21 cellular contexts compared by ENCODE assay signal in the genomic region with DNA sequence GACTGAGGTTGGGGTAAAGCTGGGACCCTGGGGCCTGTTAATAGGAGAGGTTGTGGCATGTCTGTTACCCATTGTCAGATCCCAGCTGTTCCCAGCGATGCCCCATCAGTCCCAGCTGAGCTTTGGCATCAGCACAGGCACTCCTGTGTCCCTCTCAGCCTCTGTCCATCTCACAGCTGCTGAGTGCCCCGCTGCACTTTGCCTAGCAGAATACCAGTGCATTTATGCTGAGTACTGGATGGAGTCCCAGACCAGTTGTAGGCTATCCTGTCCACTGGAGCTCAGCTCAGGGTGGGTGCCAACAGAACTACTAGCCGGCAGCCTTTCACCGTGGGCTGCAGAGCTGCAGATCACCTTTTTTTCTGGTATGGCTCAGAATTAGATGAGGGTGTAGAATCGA. TPM values are rescaled to one million over a fixed set of nuclear protein-coding genes. Genes with fewer than 3 reads are reported as not detected.
"Had no signal": no experiment of that assay in that cellular context is flagged by ENCODE, and none has a peak within 500 bp of the region (broad histone marks: within the 10 kb centered on the region; RNA-seq: fewer than 3 reads in every experiment).

No MANE protein-coding gene starts in this region.

- H3K4me3 Mint-ChIP-seq: activated B cell treated with CpG ODN at 0.5 μM for 24 hours; activated CD4-positive, alpha-beta T cell treated with anti-CD3 and anti-CD28 coated beads, Interleukin-2, amount 10 ng/mL, durations not matched to agents 7 days and 5 days; neural progenitor cell; stimulated activated naive B cell treated with anti-CD40 and anti-IgM and Interleukin-4, amounts not matched to agents 10 μg/mL and 1 μg/mL and 100 μg/mL, for 72 hours had no signal

- FAIRE-seq: keratinocyte, TTC549 had no signal

- H3K27ac ChIP-seq: brain microvascular endothelial cell, left lung, neural progenitor cell, right lobe of liver had no signal

- H3K27ac Mint-ChIP-seq: activated B cell treated with CpG ODN at 0.5 μM for 24 hours; activated CD4-positive, alpha-beta T cell treated with anti-CD3 and anti-CD28 coated beads, Interleukin-2, amount 10 ng/mL, durations not matched to agents 7 days and 5 days; activated naive CD4-positive, alpha-beta T cell treated with anti-CD3 and anti-CD28 coated beads, Interleukin-2, amount 50 U/mL, for 72 hours; activated T-helper 2 cell treated with anti-CD3 and anti-CD28 coated beads, Interferon-gamma antibody, Interleukin-2, Interleukin-4, amounts not matched to agents 10 μg/mL and 5 μg/mL and 100 μg/mL, durations not matched to agents 14 hours and 24 hours and 36 hours; neural progenitor cell; progenitor cell of endocrine pancreas; stimulated activated naive B cell treated with anti-CD40 and anti-IgM and Interleukin-4, amounts not matched to agents 10 μg/mL and 1 μg/mL and 100 μg/mL, for 72 hours; T-helper 17 cell had no signal

- H3K36me3 Mint-ChIP-seq: activated naive CD4-positive, alpha-beta T cell treated with anti-CD3 and anti-CD28 coated beads, Interleukin-2, amount 50 U/mL, for 72 hours had no signal

- H3K4me1 Mint-ChIP-seq: activated B cell treated with CpG ODN at 0.5 μM for 24 hours had no signal

- H3K27me3 ChIP-seq: brain microvascular endothelial cell, esophagus muscularis mucosa, left lung, neural progenitor cell, right lobe of liver had no signal

- ATAC-seq: activated naive CD4-positive, alpha-beta T cell treated with anti-CD3 and anti-CD28 coated beads, Interleukin-2, amount 50 U/mL, for 72 hours; left lung; right lobe of liver; stimulated activated naive B cell treated with anti-CD40 and anti-IgM and Interleukin-4, amounts not matched to agents 10 μg/mL and 1 μg/mL and 100 μg/mL, for 72 hours; T-helper 17 cell had no signal

- DNase-seq: activated B cell treated with CpG ODN at 0.5 μM for 24 hours; activated CD4-positive, alpha-beta T cell treated with anti-CD3 and anti-CD28 coated beads, Interleukin-2, amount 10 ng/mL, durations not matched to agents 7 days and 5 days; amniotic stem cell; brain microvascular endothelial cell; foreskin fibroblast; heart left ventricle; left lung; mesendoderm; right lobe of liver; stimulated activated CD4-positive, alpha-beta T cell treated with anti-CD3 and anti-CD28 coated beads, Interleukin-2, amount 100 ng/mL, for 24 hours; stimulated activated naive B cell treated with anti-CD40 and anti-IgM and Interleukin-4, amounts not matched to agents 10 μg/mL and 1 μg/mL and 100 μg/mL, for 72 hours; T-helper 17 cell had no signal

- H3K4me3 ChIP-seq: esophagus muscularis mucosa, heart left ventricle, left lung, neural progenitor cell, right lobe of liver had no signal

- H3K9me3 Mint-ChIP-seq: activated B cell treated with CpG ODN at 0.5 μM for 24 hours; activated CD4-positive, alpha-beta T cell treated with anti-CD3 and anti-CD28 coated beads, Interleukin-2, amount 10 ng/mL, durations not matched to agents 7 days and 5 days; activated naive CD4-positive, alpha-beta T cell treated with anti-CD3 and anti-CD28 coated beads, Interleukin-2, amount 50 U/mL, for 72 hours; activated T-helper 2 cell treated with anti-CD3 and anti-CD28 coated beads, Interferon-gamma antibody, Interleukin-2, Interleukin-4, amounts not matched to agents 10 μg/mL and 5 μg/mL and 100 μg/mL, durations not matched to agents 14 hours and 24 hours and 36 hours; neural progenitor cell; stimulated activated naive B cell treated with anti-CD40 and anti-IgM and Interleukin-4, amounts not matched to agents 10 μg/mL and 1 μg/mL and 100 μg/mL, for 72 hours had no signal

RNA-seq across cellular contexts. Expression of gene FXYD6, which starts 9.9 kb away (rescaled TPM):
- total RNA-seq: activated B cell treated with CpG ODN at 0.5 μM for 24 hours; activated CD4-positive, alpha-beta T cell treated with anti-CD3 and anti-CD28 coated beads, Interleukin-2, amount 10 ng/mL, durations not matched to agents 7 days and 5 days had no signal
- polyA plus RNA-seq: keratinocyte had no signal

RNA-seq across cellular contexts. Expression of gene FXYD2, which starts 42.0 kb away (rescaled TPM):
- total RNA-seq: chondrocyte, myocyte had no signal
- polyA plus RNA-seq: keratinocyte had no signal
